Comparison of ENCODE assay signal across 34 cellular contexts in genomic region chr20:17890330-17890729, GRCh38.
"Had no signal": no experiment of that assay in that cellular context is flagged by ENCODE, and none has a peak within 500 bp of the region (broad histone marks: within the 10 kb centered on the region; RNA-seq: fewer than 3 reads in every experiment).

No MANE protein-coding gene starts in this region.

- ATAC-seq: activated CD4-positive, CD25-positive, alpha-beta regulatory T cell treated with anti-CD3 and anti-CD28 coated beads, Interleukin-2, amount 50 U/mL, for 24 hours; activated CD8-positive, alpha-beta T cell treated with anti-CD3 and anti-CD28 coated beads for 36 hours; activated T-cell treated with anti-CD3 and anti-CD28 coated beads, Interleukin-2, amount 50 U/mL, for 4 hours; activated T-helper 17 cell treated with anti-CD3 and anti-CD28 coated beads, Interleukin-2, amount 50 U/mL, for 72 hours; effector memory CD8-positive, alpha-beta T cell; foreskin keratinocyte; gastrocnemius medialis; heart left ventricle; T-helper 17 cell had no signal

- H3K27ac Mint-ChIP-seq: activated B cell treated with CpG ODN at 0.5 μM for 24 hours; activated CD8-positive, alpha-beta T cell treated with anti-CD3 and anti-CD28 coated beads for 36 hours; activated naive CD8-positive, alpha-beta T cell; activated T-helper 17 cell treated with anti-CD3 and anti-CD28 coated beads, Interleukin-2, amount 50 U/mL, for 72 hours; effector memory CD8-positive, alpha-beta T cell; T-helper 17 cell; T-helper 2 cell treated with Interferon-gamma antibody and Interleukin-4, amounts not matched to agents 5 μg/mL and 100 μg/mL, for 36 hours had no signal

- H3K36me3 ChIP-seq: brain microvascular endothelial cell, esophagus muscularis mucosa, gastrocnemius medialis, heart left ventricle, WERI-Rb-1 had no signal

- DNase-seq: activated B cell treated with CpG ODN at 0.5 μM for 24 hours; activated CD4-positive, alpha-beta T cell treated with anti-CD3 and anti-CD28 coated beads for 48 hours; activated CD4-positive, alpha-beta T cell treated with anti-CD3 and anti-CD28 coated beads, Interleukin-2, amount 50 U/mL, for 1 hour; activated CD4-positive, alpha-beta T cell treated with anti-CD3 and anti-CD28 coated beads, Interleukin-2, amount 50 U/mL, for 48 hours; activated CD8-positive, alpha-beta memory T cell treated with anti-CD3 and anti-CD28 coated beads for 24 hours; activated CD8-positive, alpha-beta T cell treated with anti-CD3 and anti-CD28 coated beads for 36 hours; activated effector memory CD4-positive, alpha-beta T cell treated with Interleukin-2 at 50 U/mL for 16 hours; activated gamma-delta T cell treated with Interleukin-2 at 50 U/mL for 16 hours; activated naive CD4-positive, alpha-beta T cell treated with anti-CD3 and anti-CD28 coated beads, Interleukin-2, amount 50 U/mL, for 16 hours; activated naive CD4-positive, alpha-beta T cell treated with Interleukin-2 at 50 U/mL for 16 hours; activated T-cell treated with anti-CD3 and anti-CD28 coated beads, Interleukin-2, amount 50 U/mL, for 4 hours; amniotic stem cell; anterior cingulate cortex; brain microvascular endothelial cell; cortex of kidney; dermis blood vessel endothelial cell; effector CD4-positive, alpha-beta T cell; effector memory CD8-positive, alpha-beta T cell; erythroblast; foreskin keratinocyte; gastrocnemius medialis; glutamatergic neuron; heart left ventricle; T-helper 17 cell; T1000; WERI-Rb-1 had no signal

- FAIRE-seq: astrocyte, bronchial epithelial cell, colon had no signal

- H3K4me1 ChIP-seq: foreskin keratinocyte had no signal

- H3K9me3 Mint-ChIP-seq: effector memory CD8-positive, alpha-beta T cell had no signal

- H3K27ac ChIP-seq: brain microvascular endothelial cell, esophagus muscularis mucosa, foreskin keratinocyte, gastrocnemius medialis, heart left ventricle, WERI-Rb-1 had no signal

- H3K4me3 ChIP-seq: esophagus muscularis mucosa, gastrocnemius medialis, heart left ventricle had no signal

- H3K4me3 Mint-ChIP-seq: activated B cell treated with CpG ODN at 0.5 μM for 24 hours; activated CD8-positive, alpha-beta T cell treated with anti-CD3 and anti-CD28 coated beads for 36 hours; activated naive CD8-positive, alpha-beta T cell; activated T-cell treated with anti-CD3 and anti-CD28 coated beads, Interleukin-2, amount 50 U/mL, for 4 hours; activated T-helper 17 cell treated with anti-CD3 and anti-CD28 coated beads, Interleukin-2, amount 50 U/mL, for 72 hours; effector memory CD8-positive, alpha-beta T cell; T-helper 17 cell; T-helper 2 cell treated with Interferon-gamma antibody and Interleukin-4, amounts not matched to agents 5 μg/mL and 100 μg/mL, for 36 hours had no signal

- H3K9me3 ChIP-seq: gastrocnemius medialis had no signal

- H3K27me3 ChIP-seq: brain microvascular endothelial cell, esophagus muscularis mucosa, foreskin keratinocyte, gastrocnemius medialis, heart left ventricle had no signal
